10 cellular contexts compared by ENCODE assay signal in genomic region chr2:237165405-237166276, GRCh38.
A peak's percentile ranks its signal among the peaks of the same experiment; 100 is the strongest.
DNase-seq lines count a peak whose midpoint lies in the region; ATAC-seq and TF ChIP-seq lines count a peak whose summit lies in the region.
"Had no signal": no experiment of that assay in that cellular context is flagged by ENCODE, and none has a peak within 500 bp of the region (broad histone marks: within the 10 kb centered on the region; RNA-seq: fewer than 3 reads in every experiment).

No MANE protein-coding gene starts in this region.

- no peaks in the 10 kb centered on the region for H3K4me1 ChIP-seq in right lobe of liver

- TF ChIP-seq CTCF in C4-2B (conservative IDR thresholded peaks at IDR 0.05) (peak; percentile 72), right lobe of liver (IDR thresholded peaks at IDR 0.05) (peak; percentile 9 to 59 (median 47))

- TF ChIP-seq POLR2A in right lobe of liver (IDR thresholded peaks at IDR 0.05), result no peak

- no peaks in the 10 kb centered on the region for H3K9me3 ChIP-seq in right lobe of liver

- DNase-seq in HCEC 1CT (peak; percentile 59), amniotic epithelial cell (ENCODE audit: low read depth) (peak; percentile 56), right lobe of liver (no peak), NCI-H187 (lab: John Stamatoyannopoulos, UW) (no peak)
- DNase-seq in stimulated activated CD4-positive, alpha-beta T cell treated with anti-CD3 and anti-CD28 coated beads, Interleukin-1b, Interleukin-23, amount 100 ng/mL, for 48 hours, result no peak
- DNase-seq in activated effector memory CD4-positive, alpha-beta T cell treated with anti-CD3 and anti-CD28 coated beads, Interleukin-2, amount 50 U/mL, for 16 hours, result no peak
- DNase-seq: activated naive CD4-positive, alpha-beta T cell; NCI-H1092 treated with DMSO at 0.1 percent for 48 hours had no signal

- WGBS in right lobe of liver (ENCODE audit: insufficient coverage, low coverage, low lambda C conversion rate, missing lambda C conversion rate), result 46% methylated on average over 5 of the region's 5 CpGs

- no peaks in the 10 kb centered on the region for H3K36me3 ChIP-seq in right lobe of liver

- H3K27ac ChIP-seq in C4-2B (no peak overlapping the region), right lobe of liver (no peak overlapping the region)

- no peak overlapping the region for H3K4me3 ChIP-seq in right lobe of liver

- no peaks in the 10 kb centered on the region for H3K27me3 ChIP-seq in right lobe of liver

- intact Hi-C loops in right lobe of liver (cut with DNase I), result loop anchor here in 1 of 2 donors (10.0 kb wide), 1 partner anchor 249 kb away; the partner anchor contains the start of gene COL6A3

- ATAC-seq in right lobe of liver (peak; percentile 38 to 56 (median 49)), HG02623 (IDR thresholded peaks at IDR 0.05; ENCODE audit: unreplicated experiment) (no peak)

Comparison
In these comparisons a context has a peak if more than half of its experiments do, and no peak if none do; other contexts are left out.
1. DNase-seq: peak in HCEC 1CT (single experiment) and amniotic epithelial cell (single experiment); none in right lobe of liver (0 of 3), stimulated activated CD4-positive, alpha-beta T cell treated with anti-CD3 and anti-CD28 coated beads, Interleukin-1b, Interleukin-23, amount 100 ng/mL, for 48 hours (single experiment), activated effector memory CD4-positive, alpha-beta T cell treated with anti-CD3 and anti-CD28 coated beads, Interleukin-2, amount 50 U/mL, for 16 hours (single experiment) and NCI-H187 (0 of 2).